ENCODE assay signal across 14 cellular contexts in the genomic region with DNA sequence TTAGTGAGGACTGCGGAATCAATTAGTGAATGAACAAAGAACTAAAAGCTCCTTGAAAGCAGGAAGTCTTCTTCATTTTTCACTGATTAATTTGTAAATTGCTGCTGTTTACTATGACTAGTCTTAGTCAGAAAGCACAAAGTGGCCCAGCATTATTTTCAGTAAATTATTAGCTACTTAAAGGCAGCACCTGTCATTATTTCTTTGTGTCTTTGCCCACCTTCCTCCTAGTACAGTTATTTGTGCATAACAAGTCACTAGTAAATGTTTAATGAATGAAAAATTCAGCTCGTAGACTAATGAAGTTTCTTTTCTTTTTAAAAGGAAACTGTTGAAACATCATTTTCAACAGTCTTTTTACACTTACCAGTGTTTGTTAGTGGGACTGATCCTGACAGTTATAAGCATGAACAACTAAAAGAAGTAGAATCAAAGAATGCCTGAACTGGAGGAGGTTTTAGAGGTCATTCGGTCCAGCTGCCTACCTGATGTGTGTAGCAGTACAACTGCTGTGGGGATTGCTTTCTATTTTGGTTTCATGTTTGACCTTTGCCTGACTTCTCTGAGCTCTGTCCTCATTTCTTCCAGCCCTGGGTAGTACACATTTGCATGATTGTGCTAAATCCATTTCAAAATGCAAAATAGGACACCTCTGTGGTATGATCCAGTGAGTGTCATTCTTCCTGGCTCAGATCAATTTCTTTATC.
A peak's percentile ranks its signal among the peaks of the same experiment; 100 is the strongest.
DNase-seq lines count a peak whose midpoint lies in the region; ATAC-seq and TF ChIP-seq lines count a peak whose summit lies in the region.
"Had no signal": no experiment of that assay in that cellular context is flagged by ENCODE, and none has a peak within 500 bp of the region (broad histone marks: within the 10 kb centered on the region; RNA-seq: fewer than 3 reads in every experiment).

No MANE protein-coding gene starts in this region.

- peaks cover 0 to 10% (median 4%) of the 10 kb centered on the region in 11 donors for H3K9me3 Mint-ChIP-seq in naive thymus-derived CD4-positive, alpha-beta T cell
- peaks cover 2 to 11% of the 10 kb centered on the region in 2 donors for H3K9me3 Mint-ChIP-seq in activated T-cell treated with anti-CD3 and anti-CD28 coated beads, Interleukin-2, amount 50 U/mL, for 72 hours
- H3K9me3 Mint-ChIP-seq: stimulated activated naive B cell treated with anti-CD40 and anti-IgM and Interleukin-4, amounts not matched to agents 10 μg/mL and 1 μg/mL and 100 μg/mL, for 72 hours had no signal

- no peaks in the 10 kb centered on the region for H3K27me3 Mint-ChIP-seq in naive thymus-derived CD4-positive, alpha-beta T cell
- no peaks in the 10 kb centered on the region for H3K27me3 Mint-ChIP-seq in activated T-cell treated with anti-CD3 and anti-CD28 coated beads, Interleukin-2, amount 50 U/mL, for 72 hours (ENCODE audit: low read depth)
- H3K27me3 Mint-ChIP-seq: stimulated activated naive B cell treated with anti-CD40 and anti-IgM and Interleukin-4, amounts not matched to agents 10 μg/mL and 1 μg/mL and 100 μg/mL, for 72 hours had no signal

- TF ChIP-seq CTCF in DOHH2 (IDR thresholded peaks at IDR 0.05; ENCODE audit: low read depth, low read length, poor library complexity, severe bottlenecking) (no peak), ovary (IDR thresholded peaks at IDR 0.05) (no peak)

- H3K27ac ChIP-seq in DOHH2 (ENCODE audit: low read depth, low read length) (0 out of 2 replicates have a peak overlapping the region, but pooled peaks have one; percentile 15), ovary (no peak overlapping the region)
- no peak overlapping the region for H3K27ac ChIP-seq in naive thymus-derived CD4-positive, alpha-beta T cell (ENCODE audit: low read depth, low read length)
- H3K27ac ChIP-seq: A549, gastroesophageal sphincter had no signal

- CTCF ChIA-PET in naive thymus-derived CD4-positive, alpha-beta T cell (lab: Charles Lee) = no interaction called here

- POLR2A ChIA-PET in naive thymus-derived CD4-positive, alpha-beta T cell (lab: Charles Lee) = no interaction called here

- H3K36me3 Mint-ChIP-seq in naive thymus-derived CD4-positive, alpha-beta T cell = no peaks in the 10 kb centered on the region
- H3K36me3 Mint-ChIP-seq in activated T-cell treated with anti-CD3 and anti-CD28 coated beads, Interleukin-2, amount 50 U/mL, for 72 hours (ENCODE audit: insufficient read depth in 2 of 2) = no peaks in the 10 kb centered on the region
- H3K36me3 Mint-ChIP-seq: stimulated activated naive B cell treated with anti-CD40 and anti-IgM and Interleukin-4, amounts not matched to agents 10 μg/mL and 1 μg/mL and 100 μg/mL, for 72 hours had no signal

- no peak for TF ChIP-seq EP300 in ovary (IDR thresholded peaks at IDR 0.05)

- TF ChIP-seq POLR2A in ovary (IDR thresholded peaks at IDR 0.05) = no peak

- no peaks in the 10 kb centered on the region for H3K4me1 Mint-ChIP-seq in naive thymus-derived CD4-positive, alpha-beta T cell
- no peaks in the 10 kb centered on the region for H3K4me1 Mint-ChIP-seq in activated T-cell treated with anti-CD3 and anti-CD28 coated beads, Interleukin-2, amount 50 U/mL, for 72 hours (ENCODE audit: low read depth)
- H3K4me1 Mint-ChIP-seq: stimulated activated naive B cell treated with anti-CD40 and anti-IgM and Interleukin-4, amounts not matched to agents 10 μg/mL and 1 μg/mL and 100 μg/mL, for 72 hours had no signal

- no peaks in the 10 kb centered on the region for H4K20me1 ChIP-seq in DOHH2 (ENCODE audit: control insufficient read depth, insufficient read depth, low read depth, low read length)

- H3F3A ChIP-seq in DOHH2 (ENCODE audit: control insufficient read depth, insufficient read depth) = no peaks in the 10 kb centered on the region

- H3K9me3 ChIP-seq in DOHH2 (ENCODE audit: control insufficient read depth, insufficient read depth, low read length) (no peaks in the 10 kb centered on the region), ovary (no peaks in the 10 kb centered on the region)
- no peaks in the 10 kb centered on the region for H3K9me3 ChIP-seq in naive thymus-derived CD4-positive, alpha-beta T cell (ENCODE audit: control insufficient read depth in 2 of 3, low read length in 3 of 3)
- H3K9me3 ChIP-seq: gastroesophageal sphincter had no signal

- H3K27ac Mint-ChIP-seq in naive thymus-derived CD4-positive, alpha-beta T cell = no peak overlapping the region
- H3K27ac Mint-ChIP-seq in activated T-cell treated with anti-CD3 and anti-CD28 coated beads, Interleukin-2, amount 50 U/mL, for 72 hours = no peak overlapping the region
- H3K27ac Mint-ChIP-seq: stimulated activated naive B cell treated with anti-CD40 and anti-IgM and Interleukin-4, amounts not matched to agents 10 μg/mL and 1 μg/mL and 100 μg/mL, for 72 hours had no signal

- WGBS in ovary, 3 donors = 77 to 81% (median 79%) methylated on average over 3 of the region's 3 CpGs

- no peaks in the 10 kb centered on the region for H3K79me2 ChIP-seq in DOHH2 (ENCODE audit: control insufficient read depth, low read length)

- H3K27me3 ChIP-seq in DOHH2 (ENCODE audit: control insufficient read depth, low read length) (no peaks in the 10 kb centered on the region), ovary (no peaks in the 10 kb centered on the region)
- H3K27me3 ChIP-seq in naive thymus-derived CD4-positive, alpha-beta T cell (ENCODE audit: control insufficient read depth in 2 of 2, insufficient read depth in 2 of 2, low read length in 2 of 2) = no peaks in the 10 kb centered on the region
- H3K27me3 ChIP-seq: gastroesophageal sphincter had no signal

- ATAC-seq in GM19328 (IDR thresholded peaks at IDR 0.05; ENCODE audit: unreplicated experiment) (peak; percentile 97), HG02763 (IDR thresholded peaks at IDR 0.05; ENCODE audit: unreplicated experiment) (peak; percentile 99), HG03520 (IDR thresholded peaks at IDR 0.05; ENCODE audit: unreplicated experiment) (peak; percentile 100)
- ATAC-seq in naive thymus-derived CD4-positive, alpha-beta T cell = no peak
- ATAC-seq in activated T-cell treated with anti-CD3 and anti-CD28 coated beads, Interleukin-2, amount 50 U/mL, for 72 hours (replicated peaks in 1 of 2) = no peak
- ATAC-seq: gastroesophageal sphincter; stimulated activated naive B cell treated with anti-CD40 and anti-IgM and Interleukin-4, amounts not matched to agents 10 μg/mL and 1 μg/mL and 100 μg/mL, for 72 hours had no signal

- peak overlapping the region; percentile 50 for H3K4me2 ChIP-seq in DOHH2 (ENCODE audit: low read length)
- H3K4me2 ChIP-seq: A549 had no signal

- DNase-seq in ovary (no peak), Kasumi-1 (lab: John Stamatoyannopoulos, UW) (no peak)
- DNase-seq in naive thymus-derived CD4-positive, alpha-beta T cell = no peak
- no peak for DNase-seq in activated T-cell treated with anti-CD3 and anti-CD28 coated beads, Interleukin-2, amount 50 U/mL, for 72 hours
- DNase-seq: midbrain; NCI-H1105 treated with DMSO at 0.1 percent for 48 hours; stimulated activated CD4-positive, alpha-beta T cell treated with anti-CD3 and anti-CD28 coated beads, Interleukin-12 subunit alpha, Interleukin-12 subunit beta, amount 100 ng/mL, for 4 hours; stimulated activated naive B cell treated with anti-CD40 and anti-IgM and Interleukin-4, amounts not matched to agents 10 μg/mL and 1 μg/mL and 100 μg/mL, for 72 hours had no signal

- H3K4me3 Mint-ChIP-seq in naive thymus-derived CD4-positive, alpha-beta T cell = no peak overlapping the region
- no peak overlapping the region for H3K4me3 Mint-ChIP-seq in activated T-cell treated with anti-CD3 and anti-CD28 coated beads, Interleukin-2, amount 50 U/mL, for 72 hours
- H3K4me3 Mint-ChIP-seq: stimulated activated naive B cell treated with anti-CD40 and anti-IgM and Interleukin-4, amounts not matched to agents 10 μg/mL and 1 μg/mL and 100 μg/mL, for 72 hours had no signal

- intact Hi-C loops in ovary (cut with DNase I) = no loop called here
- intact Hi-C loops in naive thymus-derived CD4-positive, alpha-beta T cell (cut with micrococcal nuclease) = no loop called here

- H3K4me3 ChIP-seq in DOHH2 (ENCODE audit: low read length) = peak overlapping the region; percentile 37
- H3K4me3 ChIP-seq in ovary = no peak overlapping the region
- no peak overlapping the region for H3K4me3 ChIP-seq in naive thymus-derived CD4-positive, alpha-beta T cell (ENCODE audit: low read length)
- H3K4me3 ChIP-seq: A549, gastroesophageal sphincter had no signal

- no peaks in the 10 kb centered on the region for H3K9me2 ChIP-seq in DOHH2 (replicated peaks; ENCODE audit: control insufficient read depth, low read length)

- H3K36me3 ChIP-seq in DOHH2 (ENCODE audit: control insufficient read depth, low read length) (no peaks in the 10 kb centered on the region), ovary (no peaks in the 10 kb centered on the region)
- H3K36me3 ChIP-seq in naive thymus-derived CD4-positive, alpha-beta T cell (ENCODE audit: control insufficient read depth in 2 of 3, insufficient read depth in 3 of 3, low read length in 3 of 3) = no peaks in the 10 kb centered on the region
- H3K36me3 ChIP-seq: gastroesophageal sphincter had no signal

- H3K4me1 ChIP-seq in DOHH2 (ENCODE audit: control insufficient read depth, low read length) (peaks cover 19% of the 10 kb centered on the region), ovary (ENCODE audit: insufficient read depth) (peaks cover 1% of the 10 kb centered on the region)
- no peaks in the 10 kb centered on the region for H3K4me1 ChIP-seq in naive thymus-derived CD4-positive, alpha-beta T cell (ENCODE audit: control insufficient read depth in 2 of 2, insufficient read depth in 2 of 2, low read length in 2 of 2)
- H3K4me1 ChIP-seq: A549 had no signal

Comparison
In these comparisons a context has a peak if more than half of its experiments do, and no peak if none do; other contexts are left out.
1. ATAC-seq: peak in GM19328 (single experiment), HG02763 (single experiment) and HG03520 (single experiment); none in naive thymus-derived CD4-positive, alpha-beta T cell (single experiment) and activated T-cell treated with anti-CD3 and anti-CD28 coated beads, Interleukin-2, amount 50 U/mL, for 72 hours (0 of 2).